24 cellular contexts compared by ENCODE assay signal in the genomic region with DNA sequence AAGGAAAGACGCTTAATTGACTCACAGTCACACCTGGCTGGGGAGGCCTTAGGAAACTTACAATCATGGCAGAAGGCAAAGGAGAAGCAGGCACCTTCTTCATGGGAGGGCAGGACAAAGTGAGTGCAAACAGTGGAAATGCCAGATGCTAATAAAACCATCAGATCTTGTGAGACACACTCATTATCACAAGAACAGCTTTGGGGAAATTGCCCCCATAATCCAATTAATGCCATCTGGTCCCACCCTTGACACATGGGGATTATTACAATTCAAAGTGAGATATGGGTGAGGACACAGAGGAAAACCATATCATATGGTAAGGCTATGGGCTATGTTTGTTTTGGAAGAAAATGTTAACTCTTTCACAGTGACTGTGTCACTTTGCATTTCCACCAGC.
A peak's percentile ranks its signal among the peaks of the same experiment; 100 is the strongest.
DNase-seq lines count a peak whose midpoint lies in the region; ATAC-seq, FAIRE-seq and TF ChIP-seq lines count a peak whose summit lies in the region.
"Had no signal": no experiment of that assay in that cellular context is flagged by ENCODE, and none has a peak within 500 bp of the region (broad histone marks: within the 10 kb centered on the region; RNA-seq: fewer than 3 reads in every experiment).

No MANE protein-coding gene starts in this region.

- DNase-seq in D721Med (ENCODE audit: insufficient read length, low spot score) = no peak
- DNase-seq in NCI-H82 (lab: John Stamatoyannopoulos, UW) = peak; percentile 89
- no peak for DNase-seq in left colon
- DNase-seq in head of caudate nucleus = no peak
- no peak for DNase-seq in globus pallidus (ENCODE audit: low spot score)
- DNase-seq in activated CD4-positive, alpha-beta T cell treated with anti-CD3 and anti-CD28 coated beads for 1 hour = no peak
- no peak for DNase-seq in T-helper 9 cell
- DNase-seq: 8988T; ACHN; AML-193; BE2C; CD4-positive, alpha-beta T cell; CD8-positive, alpha-beta memory T cell; DMS 273 treated with DMSO at 0.1 percent for 48 hours; DMS79; EL; GDM1; GM23248; H7; HCEC 1CT had no signal

- intact Hi-C loops in left colon (cut with DNase I, micrococcal nuclease) (no loop called here), head of caudate nucleus (cut with DNase I) (no loop called here)

- peak; percentile 9 for ATAC-seq in left colon
- ATAC-seq: A549, GM12878 had no signal

- FAIRE-seq in D721Med (lab: Jason Lieb, UNC) = peak; percentile 79
- FAIRE-seq: A549, GM12878, GM19239, H1 had no signal

- no peak for TF ChIP-seq CTCF in D721Med (IDR thresholded peaks at IDR 0.05; ENCODE audit: insufficient read depth, missing control alignments)
